In genomic region chr2:37156071-37156856, GRCh38 we compare ENCODE assay signal across 2 cellular contexts.
TF ChIP-seq lines count a peak whose summit lies in the region.

No MANE protein-coding gene starts in this region.

TF ChIP-seq in Ishikawa, 13 proteins besides CTCF, POLR2A, EP300 and RAD21 (continued from another document):
- TF ChIP-seq CREB1 (IDR thresholded peaks at IDR 0.05; ENCODE audit: low read depth) (no peak), USF1 (IDR thresholded peaks at IDR 0.05) (no peak), EGR1 (IDR thresholded peaks at IDR 0.05) (no peak), YY1 (IDR thresholded peaks at IDR 0.05; ENCODE audit: low read depth) (no peak), TAF1 (IDR thresholded peaks at IDR 0.05; ENCODE audit: low read depth) (0 out of 2 replicates have a peak, but pooled peaks have one; percentile 44)

TF ChIP-seq in HepG2, 621 proteins besides CTCF, POLR2A, EP300 and RAD21 (continued from another document and continues in another):
- TF ChIP-seq GATA4 (IDR thresholded peaks at IDR 0.05; ENCODE audit: borderline replicate concordance, low read depth) (no peak), ISX (CRISPR knock-in tag; conservative IDR thresholded peaks at IDR 0.05) (no peak), ZBTB34 (CRISPR knock-in tag; IDR thresholded peaks at IDR 0.05) (no peak), RBM39 (IDR thresholded peaks at IDR 0.05; ENCODE audit: low read depth, low read length, poor library complexity, severe bottlenecking) (no peak), ZBTB14 (CRISPR knock-in tag; IDR thresholded peaks at IDR 0.05) (no peak), ZNF646 (CRISPR knock-in tag; IDR thresholded peaks at IDR 0.05) (peak; percentile 16; the same call in 1 of the 2 replicates), MIER2 (CRISPR knock-in tag; IDR thresholded peaks at IDR 0.05) (no peak), NR2F1 (CRISPR knock-in tag; IDR thresholded peaks at IDR 0.05) (no peak), MXD3 (CRISPR knock-in tag; IDR thresholded peaks at IDR 0.05) (peak; percentile 9; the same call in 1 of the 2 replicates), KAT7 (CRISPR knock-in tag; IDR thresholded peaks at IDR 0.05; ENCODE audit: borderline replicate concordance) (no peak), FOXC1 (CRISPR knock-in tag; IDR thresholded peaks at IDR 0.05; ENCODE audit: borderline replicate concordance) (0 out of 2 replicates have a peak, but pooled peaks have one; percentile 25), REL (CRISPR knock-in tag; conservative IDR thresholded peaks at IDR 0.05) (no peak), PRMT3 (CRISPR knock-in tag; IDR thresholded peaks at IDR 0.05; ENCODE audit: borderline replicate concordance, low read depth) (no peak), MYC (CRISPR knock-in tag; IDR thresholded peaks at IDR 0.05; ENCODE audit: borderline replicate concordance) (no peak), ZNF879 (CRISPR knock-in tag; IDR thresholded peaks at IDR 0.05) (no peak), ZBTB3 (CRISPR knock-in tag; IDR thresholded peaks at IDR 0.05; ENCODE audit: borderline replicate concordance, low read depth) (no peak), LCORL (IDR thresholded peaks at IDR 0.05) (0 out of 2 replicates have a peak, but pooled peaks have one; percentile 21), LCORL (CRISPR knock-in tag; IDR thresholded peaks at IDR 0.05) (no peak), TGIF2 (CRISPR knock-in tag; IDR thresholded peaks at IDR 0.05) (no peak), ZMYM4 (CRISPR knock-in tag; IDR thresholded peaks at IDR 0.05) (0 out of 2 replicates have a peak, but pooled peaks have one; percentile 48), ELF4 (CRISPR knock-in tag; IDR thresholded peaks at IDR 0.05; ENCODE audit: borderline replicate concordance) (no peak), KLF16 (CRISPR knock-in tag; IDR thresholded peaks at IDR 0.05) (peak in 1 of 2 experiments; percentile 9; a peak in 1 of 4 replicates), DMAP1 (CRISPR knock-in tag; IDR thresholded peaks at IDR 0.05) (no peak)
- TF ChIP-seq, protein P1, sequence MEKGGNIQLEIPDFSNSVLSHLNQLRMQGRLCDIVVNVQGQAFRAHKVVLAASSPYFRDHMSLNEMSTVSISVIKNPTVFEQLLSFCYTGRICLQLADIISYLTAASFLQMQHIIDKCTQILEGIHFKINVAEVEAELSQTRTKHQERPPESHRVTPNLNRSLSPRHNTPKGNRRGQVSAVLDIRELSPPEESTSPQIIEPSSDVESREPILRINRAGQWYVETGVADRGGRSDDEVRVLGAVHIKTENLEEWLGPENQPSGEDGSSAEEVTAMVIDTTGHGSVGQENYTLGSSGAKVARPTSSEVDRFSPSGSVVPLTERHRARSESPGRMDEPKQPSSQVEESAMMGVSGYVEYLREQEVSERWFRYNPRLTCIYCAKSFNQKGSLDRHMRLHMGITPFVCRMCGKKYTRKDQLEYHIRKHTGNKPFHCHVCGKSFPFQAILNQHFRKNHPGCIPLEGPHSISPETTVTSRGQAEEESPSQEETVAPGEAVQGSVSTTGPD (CRISPR knock-in tag; IDR thresholded peaks at IDR 0.05): 0 out of 2 replicates have a peak, but pooled peaks have one; percentile 46
- TF ChIP-seq, protein P2, sequence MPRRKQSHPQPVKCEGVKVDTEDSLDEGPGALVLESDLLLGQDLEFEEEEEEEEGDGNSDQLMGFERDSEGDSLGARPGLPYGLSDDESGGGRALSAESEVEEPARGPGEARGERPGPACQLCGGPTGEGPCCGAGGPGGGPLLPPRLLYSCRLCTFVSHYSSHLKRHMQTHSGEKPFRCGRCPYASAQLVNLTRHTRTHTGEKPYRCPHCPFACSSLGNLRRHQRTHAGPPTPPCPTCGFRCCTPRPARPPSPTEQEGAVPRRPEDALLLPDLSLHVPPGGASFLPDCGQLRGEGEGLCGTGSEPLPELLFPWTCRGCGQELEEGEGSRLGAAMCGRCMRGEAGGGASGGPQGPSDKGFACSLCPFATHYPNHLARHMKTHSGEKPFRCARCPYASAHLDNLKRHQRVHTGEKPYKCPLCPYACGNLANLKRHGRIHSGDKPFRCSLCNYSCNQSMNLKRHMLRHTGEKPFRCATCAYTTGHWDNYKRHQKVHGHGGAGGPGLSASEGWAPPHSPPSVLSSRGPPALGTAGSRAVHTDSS (CRISPR knock-in tag; conservative IDR thresholded peaks at IDR 0.05): no peak
- TF ChIP-seq, protein P3, sequence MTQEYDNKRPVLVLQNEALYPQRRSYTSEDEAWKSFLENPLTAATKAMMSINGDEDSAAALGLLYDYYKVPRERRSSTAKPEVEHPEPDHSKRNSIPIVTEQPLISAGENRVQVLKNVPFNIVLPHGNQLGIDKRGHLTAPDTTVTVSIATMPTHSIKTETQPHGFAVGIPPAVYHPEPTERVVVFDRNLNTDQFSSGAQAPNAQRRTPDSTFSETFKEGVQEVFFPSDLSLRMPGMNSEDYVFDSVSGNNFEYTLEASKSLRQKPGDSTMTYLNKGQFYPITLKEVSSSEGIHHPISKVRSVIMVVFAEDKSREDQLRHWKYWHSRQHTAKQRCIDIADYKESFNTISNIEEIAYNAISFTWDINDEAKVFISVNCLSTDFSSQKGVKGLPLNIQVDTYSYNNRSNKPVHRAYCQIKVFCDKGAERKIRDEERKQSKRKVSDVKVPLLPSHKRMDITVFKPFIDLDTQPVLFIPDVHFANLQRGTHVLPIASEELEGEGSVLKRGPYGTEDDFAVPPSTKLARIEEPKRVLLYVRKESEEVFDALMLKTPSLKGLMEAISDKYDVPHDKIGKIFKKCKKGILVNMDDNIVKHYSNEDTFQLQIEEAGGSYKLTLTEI (CRISPR knock-in tag; conservative IDR thresholded peaks at IDR 0.05): no peak
- TF ChIP-seq, protein P4, sequence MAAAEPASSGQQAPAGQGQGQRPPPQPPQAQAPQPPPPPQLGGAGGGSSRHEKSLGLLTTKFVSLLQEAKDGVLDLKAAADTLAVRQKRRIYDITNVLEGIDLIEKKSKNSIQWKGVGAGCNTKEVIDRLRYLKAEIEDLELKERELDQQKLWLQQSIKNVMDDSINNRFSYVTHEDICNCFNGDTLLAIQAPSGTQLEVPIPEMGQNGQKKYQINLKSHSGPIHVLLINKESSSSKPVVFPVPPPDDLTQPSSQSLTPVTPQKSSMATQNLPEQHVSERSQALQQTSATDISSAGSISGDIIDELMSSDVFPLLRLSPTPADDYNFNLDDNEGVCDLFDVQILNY (CRISPR knock-in tag; conservative IDR thresholded peaks at IDR 0.05): no peak
- TF ChIP-seq, protein P5, sequence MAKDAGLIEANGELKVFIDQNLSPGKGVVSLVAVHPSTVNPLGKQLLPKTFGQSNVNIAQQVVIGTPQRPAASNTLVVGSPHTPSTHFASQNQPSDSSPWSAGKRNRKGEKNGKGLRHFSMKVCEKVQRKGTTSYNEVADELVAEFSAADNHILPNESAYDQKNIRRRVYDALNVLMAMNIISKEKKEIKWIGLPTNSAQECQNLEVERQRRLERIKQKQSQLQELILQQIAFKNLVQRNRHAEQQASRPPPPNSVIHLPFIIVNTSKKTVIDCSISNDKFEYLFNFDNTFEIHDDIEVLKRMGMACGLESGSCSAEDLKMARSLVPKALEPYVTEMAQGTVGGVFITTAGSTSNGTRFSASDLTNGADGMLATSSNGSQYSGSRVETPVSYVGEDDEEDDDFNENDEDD (CRISPR knock-in tag; IDR thresholded peaks at IDR 0.05; ENCODE audit: borderline replicate concordance): no peak
- TF ChIP-seq, protein P6, sequence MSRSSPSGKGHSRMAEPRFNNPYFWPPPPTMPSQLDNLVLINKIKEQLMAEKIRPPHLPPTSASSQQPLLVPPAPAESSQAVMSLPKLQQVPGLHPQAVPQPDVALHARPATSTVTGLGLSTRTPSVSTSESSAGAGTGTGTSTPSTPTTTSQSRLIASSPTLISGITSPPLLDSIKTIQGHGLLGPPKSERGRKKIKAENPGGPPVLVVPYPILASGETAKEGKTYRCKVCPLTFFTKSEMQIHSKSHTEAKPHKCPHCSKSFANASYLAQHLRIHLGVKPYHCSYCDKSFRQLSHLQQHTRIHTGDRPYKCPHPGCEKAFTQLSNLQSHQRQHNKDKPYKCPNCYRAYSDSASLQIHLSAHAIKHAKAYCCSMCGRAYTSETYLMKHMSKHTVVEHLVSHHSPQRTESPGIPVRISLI (CRISPR knock-in tag; IDR thresholded peaks at IDR 0.05; ENCODE audit: borderline replicate concordance): no peak
- TF ChIP-seq, protein P7, sequence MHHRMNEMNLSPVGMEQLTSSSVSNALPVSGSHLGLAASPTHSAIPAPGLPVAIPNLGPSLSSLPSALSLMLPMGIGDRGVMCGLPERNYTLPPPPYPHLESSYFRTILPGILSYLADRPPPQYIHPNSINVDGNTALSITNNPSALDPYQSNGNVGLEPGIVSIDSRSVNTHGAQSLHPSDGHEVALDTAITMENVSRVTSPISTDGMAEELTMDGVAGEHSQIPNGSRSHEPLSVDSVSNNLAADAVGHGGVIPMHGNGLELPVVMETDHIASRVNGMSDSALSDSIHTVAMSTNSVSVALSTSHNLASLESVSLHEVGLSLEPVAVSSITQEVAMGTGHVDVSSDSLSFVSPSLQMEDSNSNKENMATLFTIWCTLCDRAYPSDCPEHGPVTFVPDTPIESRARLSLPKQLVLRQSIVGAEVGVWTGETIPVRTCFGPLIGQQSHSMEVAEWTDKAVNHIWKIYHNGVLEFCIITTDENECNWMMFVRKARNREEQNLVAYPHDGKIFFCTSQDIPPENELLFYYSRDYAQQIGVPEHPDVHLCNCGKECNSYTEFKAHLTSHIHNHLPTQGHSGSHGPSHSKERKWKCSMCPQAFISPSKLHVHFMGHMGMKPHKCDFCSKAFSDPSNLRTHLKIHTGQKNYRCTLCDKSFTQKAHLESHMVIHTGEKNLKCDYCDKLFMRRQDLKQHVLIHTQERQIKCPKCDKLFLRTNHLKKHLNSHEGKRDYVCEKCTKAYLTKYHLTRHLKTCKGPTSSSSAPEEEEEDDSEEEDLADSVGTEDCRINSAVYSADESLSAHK (CRISPR knock-in tag; IDR thresholded peaks at IDR 0.05; ENCODE audit: borderline replicate concordance): no peak
